17 cellular contexts compared by ENCODE assay signal in the genomic region with DNA sequence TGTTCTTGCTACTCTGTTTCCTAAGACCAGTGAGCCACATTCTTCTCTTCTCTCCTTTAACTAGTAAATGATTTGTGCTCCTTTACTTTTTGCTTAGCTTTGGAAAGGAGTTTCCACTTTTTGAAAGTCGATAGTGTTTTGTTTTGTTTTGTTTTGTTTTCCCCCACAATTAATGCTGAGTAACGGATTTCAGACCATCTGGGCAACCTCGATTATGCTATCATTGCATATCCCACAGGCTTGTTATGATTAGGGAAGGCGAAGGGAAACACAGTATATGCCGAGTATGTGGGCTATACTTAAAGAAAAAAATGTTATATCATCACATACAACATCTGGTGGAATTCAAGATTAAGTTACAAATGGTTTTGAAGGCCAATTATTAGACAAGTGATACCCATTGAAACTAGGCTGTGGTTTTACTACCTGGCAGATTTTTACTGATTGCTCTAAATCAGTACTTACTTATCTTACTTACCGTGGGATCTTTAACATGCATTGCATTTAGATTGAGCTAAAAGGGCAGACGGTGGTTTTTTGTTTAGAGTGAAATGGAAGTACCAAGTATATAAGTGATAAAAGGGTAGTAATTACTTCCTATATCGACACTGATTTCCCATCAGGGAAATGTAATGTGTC.
DNase-seq lines count a peak whose midpoint lies in the region; ATAC-seq, FAIRE-seq and TF ChIP-seq lines count a peak whose summit lies in the region.
"Had no signal": no experiment of that assay in that cellular context is flagged by ENCODE, and none has a peak within 500 bp of the region (broad histone marks: within the 10 kb centered on the region; RNA-seq: fewer than 3 reads in every experiment).

No MANE protein-coding gene starts in this region.

- no peak overlapping the region for H3K9ac ChIP-seq in MM.1S (ENCODE audit: low read length)
- H3K9ac ChIP-seq in keratinocyte (ENCODE audit: control insufficient read depth, extremely low read depth, insufficient read depth, low read length) = no peak overlapping the region

- H3K4me2 ChIP-seq in MM.1S (ENCODE audit: low read depth, low read length) (peak overlapping the region; percentile 25; the same call in 1 of the 2 replicates), keratinocyte (ENCODE audit: control insufficient read depth, extremely low read depth, insufficient read depth, low read depth, low read length) (peak overlapping the region; percentile 9)

- intact Hi-C loops in heart left ventricle (cut with DNase I) = loop anchor here in 1 of 10 donors (10.0 kb wide), 1 partner anchor 355 kb away; no protein-coding TSS in a partner anchor

- FAIRE-seq in keratinocyte (lab: Jason Lieb, UNC) = no peak

- H3K9me2 ChIP-seq in MM.1S (replicated peaks; ENCODE audit: insufficient read depth, low read length) = no peaks in the 10 kb centered on the region

- no peaks in the 10 kb centered on the region for H3K9me1 ChIP-seq in keratinocyte (ENCODE audit: control insufficient read depth, extremely low read depth, insufficient read depth, low read length)

- no peaks in the 10 kb centered on the region for H3K36me3 ChIP-seq in MM.1S (replicated peaks; ENCODE audit: insufficient read depth, low read length)
- H3K36me3 ChIP-seq in keratinocyte (ENCODE audit: control insufficient read depth in 2 of 2, extremely low read depth in 1 of 2, insufficient read depth in 2 of 2, low read length in 2 of 2) = no peaks in the 10 kb centered on the region
- H3K36me3 ChIP-seq in heart left ventricle = no peaks in the 10 kb centered on the region

- H3K9me3 ChIP-seq in MM.1S (replicated peaks; ENCODE audit: insufficient read depth, low read length) (no peaks in the 10 kb centered on the region), keratinocyte (ENCODE audit: control insufficient read depth, low read depth, low read length) (no peaks in the 10 kb centered on the region), heart left ventricle (no peaks in the 10 kb centered on the region)
- H3K9me3 ChIP-seq: Caco-2 had no signal

- H3K27ac Mint-ChIP-seq in activated T-helper 17 cell treated with anti-CD3 and anti-CD28 coated beads, Interleukin-2, amount 50 U/mL, for 72 hours = no peak overlapping the region
- H3K27ac Mint-ChIP-seq: B cell; CD4-positive, CD25-positive, alpha-beta regulatory T cell had no signal

- TF ChIP-seq CTCF in MM.1S (IDR thresholded peaks at IDR 0.05; ENCODE audit: low read length) (no peak), keratinocyte (optimal IDR thresholded peaks at IDR 0.05 in 1 of 3, IDR thresholded peaks at IDR 0.05 in 1 of 3, conservative IDR thresholded peaks at IDR 0.05 in 1 of 3; ENCODE audit: extremely low read depth in 1 of 3, insufficient read depth in 2 of 3, low read length in 3 of 3) (no peak), heart left ventricle (IDR thresholded peaks at IDR 0.05) (no peak)

- no peaks in the 10 kb centered on the region for H3K4me1 Mint-ChIP-seq in activated T-helper 17 cell treated with anti-CD3 and anti-CD28 coated beads, Interleukin-2, amount 50 U/mL, for 72 hours
- H3K4me1 Mint-ChIP-seq: B cell; CD4-positive, CD25-positive, alpha-beta regulatory T cell had no signal

- dilution Hi-C loops in keratinocyte (cut with MboI; ENCODE audit: extremely low pct_ligation_motif_present, low sequenced_read_pairs) = no loop called here

- H3K27ac ChIP-seq in MM.1S (ENCODE audit: low read length) = no peak overlapping the region
- H3K27ac ChIP-seq in keratinocyte (ENCODE audit: control insufficient read depth, insufficient read depth, low read length) = no peak overlapping the region
- H3K27ac ChIP-seq in heart left ventricle = no peak overlapping the region

- H3F3A ChIP-seq in MM.1S (ENCODE audit: insufficient read depth, low read length) = no peaks in the 10 kb centered on the region

- H3K4me3 ChIP-seq in MM.1S (ENCODE audit: low read length) = no peak overlapping the region; the same call in 1 of the 2 replicates
- H3K4me3 ChIP-seq in keratinocyte (ENCODE audit: control insufficient read depth in 2 of 3, extremely low read depth in 1 of 3, insufficient read depth in 2 of 3, low read depth in 1 of 3, low read length in 3 of 3) = no peak overlapping the region
- no peak overlapping the region for H3K4me3 ChIP-seq in heart left ventricle

- H3K79me2 ChIP-seq in MM.1S (ENCODE audit: low read length) = no peaks in the 10 kb centered on the region
- H3K79me2 ChIP-seq in keratinocyte (ENCODE audit: control insufficient read depth, insufficient read depth, low read length) = no peaks in the 10 kb centered on the region

- no peak overlapping the region for H3K4me3 Mint-ChIP-seq in activated T-helper 17 cell treated with anti-CD3 and anti-CD28 coated beads, Interleukin-2, amount 50 U/mL, for 72 hours
- H3K4me3 Mint-ChIP-seq: B cell; CD4-positive, CD25-positive, alpha-beta regulatory T cell had no signal

- H3K27me3 ChIP-seq in MM.1S (replicated peaks; ENCODE audit: insufficient read depth, low read length) (no peaks in the 10 kb centered on the region), keratinocyte (ENCODE audit: control insufficient read depth, extremely low read depth, insufficient read depth, low read length) (no peaks in the 10 kb centered on the region), heart left ventricle (no peaks in the 10 kb centered on the region)

- TF ChIP-seq POLR2A in heart left ventricle (IDR thresholded peaks at IDR 0.05) = no peak

- H4K20me1 ChIP-seq in MM.1S (ENCODE audit: insufficient read depth, low read length) (no peaks in the 10 kb centered on the region), keratinocyte (ENCODE audit: control insufficient read depth, extremely low read depth, insufficient read depth, low read length) (no peaks in the 10 kb centered on the region)

- H3K4me1 ChIP-seq in MM.1S (ENCODE audit: low read length) (peaks cover 11% of the 10 kb centered on the region; the same call in 1 of the 2 replicates), keratinocyte (ENCODE audit: control insufficient read depth, extremely low read depth, insufficient read depth, low read length) (peaks cover 4% of the 10 kb centered on the region), heart left ventricle (no peaks in the 10 kb centered on the region)
- H3K4me1 ChIP-seq: Caco-2 had no signal

- peak; percentile 87 for DNase-seq in DMS 273 treated with DMSO at 0.1 percent for 48 hours (lab: John Stamatoyannopoulos, UW)
- peak; percentile 69 for DNase-seq in MM.1S
- DNase-seq in RPMI8226 = peak; percentile 46
- no peak for DNase-seq in keratinocyte (ENCODE audit: low read depth, low spot score)
- DNase-seq in heart left ventricle = no peak
- DNase-seq: CD4-positive, CD25-positive, alpha-beta regulatory T cell; DMS79; NCI-H1092; NCI-H146; NCI-H2081; NCI-H2227 treated with DMSO at 0.1 percent for 48 hours; NCI-H526 treated with DMSO at 0.1 percent for 48 hours; NK-92 treated with Interleukin-12 subunit alpha and Interleukin-12 subunit beta, amount 100 ng/mL, for 24 hours had no signal

- ATAC-seq in GM19397 (IDR thresholded peaks at IDR 0.05; ENCODE audit: unreplicated experiment) = no peak
- ATAC-seq in heart left ventricle = no peak
- no peak for ATAC-seq in activated T-helper 17 cell treated with anti-CD3 and anti-CD28 coated beads, Interleukin-2, amount 50 U/mL, for 72 hours (replicated peaks)

- H3K27me3 Mint-ChIP-seq in activated T-helper 17 cell treated with anti-CD3 and anti-CD28 coated beads, Interleukin-2, amount 50 U/mL, for 72 hours = no peaks in the 10 kb centered on the region
- H3K27me3 Mint-ChIP-seq: B cell; CD4-positive, CD25-positive, alpha-beta regulatory T cell had no signal

- no peaks in the 10 kb centered on the region for H3K36me3 Mint-ChIP-seq in activated T-helper 17 cell treated with anti-CD3 and anti-CD28 coated beads, Interleukin-2, amount 50 U/mL, for 72 hours (ENCODE audit: low read depth)
- H3K36me3 Mint-ChIP-seq: CD4-positive, CD25-positive, alpha-beta regulatory T cell had no signal

- H3K9me3 Mint-ChIP-seq in activated T-helper 17 cell treated with anti-CD3 and anti-CD28 coated beads, Interleukin-2, amount 50 U/mL, for 72 hours = no peaks in the 10 kb centered on the region

- H2AFZ ChIP-seq in MM.1S (ENCODE audit: low read length) (no peak overlapping the region), keratinocyte (ENCODE audit: control insufficient read depth, low read length) (no peak overlapping the region)

- WGBS in heart left ventricle, 4 donors = 59 to 68% (median 64%) methylated on average over 8 of the region's 8 CpGs

Comparison
In these comparisons a context has a peak if more than half of its experiments do, and no peak if none do; other contexts are left out.
1. DNase-seq: peak in DMS 273 treated with DMSO at 0.1 percent for 48 hours (single experiment), MM.1S (single experiment) and RPMI8226 (single experiment); none in keratinocyte (single experiment) and heart left ventricle (0 of 5).